1 cellular context compared by ENCODE assay signal in the genomic region with DNA sequence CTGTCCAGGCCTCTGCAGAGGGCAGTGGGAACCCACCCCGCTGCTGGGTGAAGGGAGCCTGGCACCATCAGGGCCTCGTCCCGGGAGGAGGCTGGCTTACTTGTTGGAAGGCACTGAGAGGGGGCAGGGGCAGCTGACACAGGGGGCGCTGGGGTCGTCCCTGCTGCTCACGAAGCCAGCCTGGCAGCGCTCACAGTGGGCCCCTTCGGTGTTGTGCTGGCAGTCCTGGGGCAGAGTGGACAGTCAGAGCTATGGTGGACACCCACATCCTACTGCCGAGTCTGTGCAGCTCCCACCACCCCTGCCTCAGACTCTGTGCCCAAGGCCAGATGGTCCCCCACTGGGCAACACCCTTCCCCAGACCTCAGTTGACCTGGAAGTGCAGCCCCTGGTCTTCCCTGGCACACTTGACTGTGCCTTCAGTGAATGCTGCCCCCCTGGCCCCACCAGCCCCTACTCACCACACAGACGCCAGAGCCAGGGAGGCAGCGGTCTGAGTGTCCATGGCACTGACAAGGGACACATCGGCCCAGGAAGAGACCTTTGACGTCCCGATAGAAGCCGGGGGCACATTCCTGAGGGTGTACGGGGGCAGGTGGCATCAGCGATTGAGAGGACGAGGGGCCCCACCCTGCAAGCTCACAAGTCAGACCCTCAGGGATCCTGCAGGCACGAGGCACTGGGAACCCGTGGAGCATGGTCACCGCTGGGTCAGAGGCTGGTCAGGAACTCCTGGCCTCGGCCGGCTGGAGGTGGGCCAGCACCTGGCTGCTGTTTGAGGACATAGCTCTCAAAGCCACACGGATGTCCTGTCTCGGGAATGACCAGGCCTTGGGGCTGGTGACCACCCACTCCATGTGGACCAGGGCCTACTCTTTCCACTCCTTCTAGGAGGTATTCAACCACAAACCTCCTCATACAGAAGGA.
TF ChIP-seq lines count a peak whose summit lies in the region.

No MANE protein-coding gene starts in this region.

TF ChIP-seq in K562, 482 proteins besides CTCF, POLR2A, EP300 and RAD21:
- TF ChIP-seq RBFOX2 (IDR thresholded peaks at IDR 0.05; ENCODE audit: low read depth, low read length), result 0 out of 2 replicates have a peak, but pooled peaks have one; percentile 27
- no peak for TF ChIP-seq MCM7 (IDR thresholded peaks at IDR 0.05)
